Comparison of ENCODE assay signal across 9 cellular contexts in the genomic region with DNA sequence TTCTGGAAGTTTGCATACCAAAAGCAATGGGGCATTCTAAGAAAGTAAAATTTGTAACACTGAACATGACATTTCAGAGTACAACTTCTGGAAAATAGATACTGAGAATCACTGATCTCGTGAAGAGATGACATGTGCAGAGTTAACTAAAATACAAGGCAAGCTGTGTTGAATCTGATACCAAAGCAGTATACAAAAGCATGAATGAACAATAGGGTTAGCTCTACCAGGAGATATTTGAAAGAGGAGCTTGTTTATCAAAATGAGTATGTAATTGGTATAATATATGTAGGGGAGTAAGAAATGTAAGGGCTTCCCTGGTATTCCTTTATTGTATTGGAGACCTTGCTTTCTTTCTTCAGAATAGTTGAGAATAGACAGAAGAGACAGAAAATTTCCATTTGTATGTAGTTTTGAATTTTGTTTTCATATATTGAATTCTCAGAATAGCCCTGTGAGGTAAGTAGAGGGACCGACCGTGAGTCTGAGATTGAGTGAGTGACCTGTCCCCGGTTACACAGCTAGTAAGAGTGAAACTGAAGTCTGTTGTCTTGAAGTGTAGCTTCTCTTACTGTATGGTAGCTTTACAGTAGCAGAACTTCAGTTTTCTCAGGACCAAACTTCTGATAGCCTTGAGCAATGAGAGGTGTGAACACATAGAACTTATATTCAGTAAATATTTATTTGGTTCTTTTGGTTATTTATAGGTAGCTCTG. TPM values are rescaled to one million over a fixed set of nuclear protein-coding genes. Genes with fewer than 3 reads are reported as not detected.
DNase-seq lines count a peak whose midpoint lies in the region; ATAC-seq and TF ChIP-seq lines count a peak whose summit lies in the region.
"Had no signal": no experiment of that assay in that cellular context is flagged by ENCODE, and none has a peak within 500 bp of the region (broad histone marks: within the 10 kb centered on the region; RNA-seq: fewer than 3 reads in every experiment).

No MANE protein-coding gene starts in this region.

- DNase-seq in GM13977 (ENCODE audit: low spot score), result peak; percentile 51
- DNase-seq in ACHN, result no peak
- DNase-seq in left cardiac atrium, result no peak
- no peak for DNase-seq in NCI-H146 treated with DMSO at 0.1 percent for 48 hours (lab: John Stamatoyannopoulos, UW; ENCODE audit: unreplicated experiment)
- no peak for DNase-seq in stimulated activated CD4-positive, alpha-beta T cell treated with anti-CD3 and anti-CD28 coated beads, Interleukin-2, amount 100 ng/mL, for 24 hours
- DNase-seq: NCI-H1092 treated with DMSO at 0.1 percent for 48 hours had no signal

- in situ Hi-C loops in GM13977 (cut with MboI; ENCODE audit: low pct_unique_long_range_greater_than_20kb, low sequenced_read_pairs, unreplicated experiment), result no loop called here
- in situ Hi-C loops in ACHN (cut with HindIII; ENCODE audit: low pct_ligation_motif_present, low pct_unique_long_range_greater_than_20kb, low sequenced_read_pairs), result no loop called here

- H3K27me3 ChIP-seq in layer of hippocampus (ENCODE audit: control insufficient read depth, insufficient read depth, low read length), result no peaks in the 10 kb centered on the region

- H3K27ac ChIP-seq in layer of hippocampus (ENCODE audit: low read depth, low read length), result peak overlapping the region; percentile 49

- TF ChIP-seq CTCF in GM13977 (IDR thresholded peaks at IDR 0.05; ENCODE audit: extremely low read depth, insufficient read depth, missing control alignments), result no peak

- intact Hi-C loops in left cardiac atrium (cut with DNase I), result no loop called here

- ATAC-seq in GM21528 (IDR thresholded peaks at IDR 0.05; ENCODE audit: low FRiP score, unreplicated experiment), result peak; percentile 51
- ATAC-seq in HG03565 (IDR thresholded peaks at IDR 0.05; ENCODE audit: unreplicated experiment), result peak; percentile 52
- ATAC-seq in left cardiac atrium, result no peak

RNA-seq across cellular contexts. Expression of a gene that starts 5.0 kb away (rescaled TPM):
- total RNA-seq in left cardiac atrium, result 10 to 100 TPM; 31.7 to 58.8 TPM

Comparison
In these comparisons a context has a peak if more than half of its experiments do, and no peak if none do; other contexts are left out.
1. ATAC-seq: peak in GM21528 (single experiment) and HG03565 (single experiment); none in left cardiac atrium (0 of 2).